ENCODE assay signal across 1 cellular context in genomic region chr1:244970661-244971523, GRCh38.
TF ChIP-seq lines count a peak whose summit lies in the region.

No MANE protein-coding gene starts in this region.

TF ChIP-seq in HepG2, 621 proteins besides CTCF, POLR2A, EP300 and RAD21 (continued from another document and continues in another):
- TF ChIP-seq ZNF280D (CRISPR knock-in tag; IDR thresholded peaks at IDR 0.05) (peak; percentile 60), ZNF607 (CRISPR knock-in tag; IDR thresholded peaks at IDR 0.05; ENCODE audit: borderline replicate concordance) (peak; percentile 78), FOXO4 (CRISPR knock-in tag; conservative IDR thresholded peaks at IDR 0.05) (no peak), MEIS1 (CRISPR knock-in tag; IDR thresholded peaks at IDR 0.05; ENCODE audit: borderline replicate concordance) (no peak; the same call in none of the 2 replicates), ZNF468 (CRISPR knock-in tag; IDR thresholded peaks at IDR 0.05) (no peak), ZBTB33 (CRISPR knock-in tag; IDR thresholded peaks at IDR 0.05) (0 out of 2 replicates have a peak, but pooled peaks have one; percentile 4), HES4 (CRISPR knock-in tag; IDR thresholded peaks at IDR 0.05; ENCODE audit: borderline replicate concordance) (no peak), ARID4A (CRISPR knock-in tag; IDR thresholded peaks at IDR 0.05; ENCODE audit: borderline replicate concordance) (peak; percentile 46; the same call in 1 of the 2 replicates), NBN (conservative IDR thresholded peaks at IDR 0.05) (no peak), SNRNP70 (IDR thresholded peaks at IDR 0.05; ENCODE audit: low read depth, low read length) (no peak), SMAD3 (CRISPR knock-in tag; IDR thresholded peaks at IDR 0.05) (peak; percentile 56; the same call in 1 of the 2 replicates), ZNF234 (CRISPR knock-in tag; conservative IDR thresholded peaks at IDR 0.05) (no peak; the same call in 1 of the 2 replicates), ZNF530 (CRISPR knock-in tag; IDR thresholded peaks at IDR 0.05; ENCODE audit: low read depth) (no peak), KDM2A (CRISPR knock-in tag; IDR thresholded peaks at IDR 0.05; ENCODE audit: borderline replicate concordance, low read depth) (peak; percentile 94), ASH2L (IDR thresholded peaks at IDR 0.05; ENCODE audit: insufficient read length, low read depth, low read length) (peak; percentile 89), ZKSCAN5 (CRISPR knock-in tag; IDR thresholded peaks at IDR 0.05) (no peak), TFAP4 (IDR thresholded peaks at IDR 0.05; ENCODE audit: borderline replicate concordance, low read depth) (peak; percentile 28; the same call in 1 of the 2 replicates), DMTF1 (CRISPR knock-in tag; IDR thresholded peaks at IDR 0.05) (no peak), ZNF3 (CRISPR knock-in tag; IDR thresholded peaks at IDR 0.05) (peak; percentile 30; the same call in 1 of the 2 replicates), ZNF577 (CRISPR knock-in tag; IDR thresholded peaks at IDR 0.05; ENCODE audit: borderline replicate concordance, low read depth) (no peak), ZNF580 (CRISPR knock-in tag; IDR thresholded peaks at IDR 0.05; ENCODE audit: borderline replicate concordance, low read depth) (peak; percentile 88; the same call in 1 of the 2 replicates), ZSCAN31 (CRISPR knock-in tag; IDR thresholded peaks at IDR 0.05; ENCODE audit: low read depth) (peak; percentile 56; the same call in 1 of the 2 replicates), ZNF574 (CRISPR knock-in tag; IDR thresholded peaks at IDR 0.05) (peak; percentile 83), MTF2 (CRISPR knock-in tag; IDR thresholded peaks at IDR 0.05; ENCODE audit: borderline replicate concordance) (no peak), NFE2L1 (CRISPR knock-in tag; IDR thresholded peaks at IDR 0.05; ENCODE audit: borderline replicate concordance) (no peak; the same call in 1 of the 2 replicates), ZNF776 (CRISPR knock-in tag; IDR thresholded peaks at IDR 0.05) (no peak; the same call in 1 of the 2 replicates), AKNA (CRISPR knock-in tag; IDR thresholded peaks at IDR 0.05; ENCODE audit: borderline replicate concordance) (no peak), NCOA1 (CRISPR knock-in tag; IDR thresholded peaks at IDR 0.05) (no peak), RBFOX2 (IDR thresholded peaks at IDR 0.05; ENCODE audit: low read depth, low read length) (peak; percentile 95), SRSF9 (IDR thresholded peaks at IDR 0.05; ENCODE audit: borderline replicate concordance, insufficient read depth, low read depth, low read length, poor library complexity, severe bottlenecking) (no peak)
